20 cellular contexts compared by ENCODE assay signal in genomic region chr9:133529457-133529856, GRCh38. TPM values are rescaled to one million over a fixed set of nuclear protein-coding genes. Genes with fewer than 3 reads are reported as not detected.
A peak's percentile ranks its signal among the peaks of the same experiment; 100 is the strongest.
DNase-seq lines count a peak whose midpoint lies in the region.
"Had no signal": no experiment of that assay in that cellular context is flagged by ENCODE, and none has a peak within 500 bp of the region (broad histone marks: within the 10 kb centered on the region; RNA-seq: fewer than 3 reads in every experiment).

No MANE protein-coding gene starts in this region.

- no peak overlapping the region for H3K9ac ChIP-seq in SK-N-MC (ENCODE audit: insufficient read length)
- no peak overlapping the region for H3K9ac ChIP-seq in skeletal muscle tissue (ENCODE audit: low read depth in 1 of 3, low read length in 3 of 3)

- H3K27ac ChIP-seq in SK-N-MC (0 out of 2 replicates have a peak overlapping the region, but pooled peaks have one; percentile 31), skeletal muscle tissue (ENCODE audit: low read depth, low read length) (peak overlapping the region; percentile 7)

- H3K27me3 ChIP-seq in skeletal muscle tissue (ENCODE audit: control insufficient read depth in 3 of 3, insufficient read depth in 3 of 3, low read length in 3 of 3), result peaks cover 12 to 75% (median 17%) of the 10 kb centered on the region in 3 donors

- peak; percentile 58 for DNase-seq in ELF-1 (ENCODE audit: low read depth, low spot score)
- no peak for DNase-seq in SK-N-MC (ENCODE audit: low read depth, low spot score)
- peak; percentile 46 for DNase-seq in myocyte (ENCODE audit: low read depth)
- no peak for DNase-seq in stimulated activated CD4-positive, alpha-beta T cell treated with anti-CD3 and anti-CD28 coated beads, Interleukin-2, amount 100 ng/mL, for 48 hours
- no peak for DNase-seq in H4 (ENCODE audit: low spot score)
- no peak for DNase-seq in NCI-H1436 treated with DMSO at 0.1 percent for 48 hours (lab: John Stamatoyannopoulos, UW)
- DNase-seq: C1 segment of cervical spinal cord; Caco-2; CD8-positive, alpha-beta T cell; DMS79; H7; KBM-7; MV-4-11; NCI-H446; NCI-H526 treated with DMSO at 0.1 percent for 48 hours; T-cell had no signal

- H3K9me3 ChIP-seq in SK-N-MC (ENCODE audit: low read depth, low read length) (no peaks in the 10 kb centered on the region), skeletal muscle tissue (ENCODE audit: control insufficient read depth in 3 of 3, low read length in 3 of 3) (no peaks in the 10 kb centered on the region)
- H3K9me3 ChIP-seq: Caco-2 had no signal

- H3K36me3 ChIP-seq in SK-N-MC (ENCODE audit: insufficient read depth, low read length) (no peaks in the 10 kb centered on the region), skeletal muscle tissue (ENCODE audit: control insufficient read depth in 3 of 3, insufficient read depth in 3 of 3, low read length in 3 of 3) (no peaks in the 10 kb centered on the region)

- peaks cover 45 to 49% (median 48%) of the 10 kb centered on the region in 3 donors for H3K4me1 ChIP-seq in skeletal muscle tissue (ENCODE audit: control insufficient read depth in 3 of 3, insufficient read depth in 3 of 3, low read length in 3 of 3)

- no peak overlapping the region for H3K4me3 ChIP-seq in SK-N-MC
- no peak overlapping the region for H3K4me3 ChIP-seq in skeletal muscle tissue (ENCODE audit: low read length in 3 of 3)

RNA-seq across cellular contexts. Expression of gene MYMK, which starts 4.7 kb away (rescaled TPM):
- total RNA-seq in myocyte, result 441 and 664 TPM in 2 replicates
- polyA plus RNA-seq in myocyte (2012), result 438 TPM
- total RNA-seq in skeletal muscle tissue, result 8.9 TPM
- total RNA-seq in H4 (2014; rRNA removed; shearing (Covaris generic)), result not detected in 2 replicates
- total RNA-seq: Caco-2; CD8-positive, alpha-beta T cell; H7; MCF 10A; T-cell had no signal
- polyA plus RNA-seq: AG04450 had no signal

RNA-seq across cellular contexts. Expression of gene ADAMTSL2, which starts 5.0 kb away (rescaled TPM):
- total RNA-seq in myocyte (4.7 and 8.1 TPM in 2 replicates), skeletal muscle tissue (4.7 TPM)
- polyA plus RNA-seq in myocyte (2012), result 8.8 TPM
- total RNA-seq in H4 (2014; rRNA removed; shearing (Covaris generic)), result not detected in 2 replicates
- total RNA-seq: LHCN-M2, MCF 10A had no signal
- polyA plus RNA-seq: AG04450 had no signal

RNA-seq across cellular contexts. Expression of gene SLC2A6, which starts 50.6 kb away (rescaled TPM):
- total RNA-seq in myocyte (16.0 and 16.9 TPM in 2 replicates), skeletal muscle tissue (0.52 TPM)
- polyA plus RNA-seq in myocyte (2012), result 11.5 TPM
- total RNA-seq in H4 (2014; rRNA removed; shearing (Covaris generic)), result 4.0 and 5.1 TPM in 2 replicates

Comparison
In these comparisons a context has a peak if more than half of its experiments do, and no peak if none do; other contexts are left out.
1. DNase-seq: peak in ELF-1 (single experiment) and myocyte (single experiment); none in SK-N-MC (single experiment), stimulated activated CD4-positive, alpha-beta T cell treated with anti-CD3 and anti-CD28 coated beads, Interleukin-2, amount 100 ng/mL, for 48 hours (0 of 2), H4 (single experiment) and NCI-H1436 treated with DMSO at 0.1 percent for 48 hours (single experiment).
2. RNA of gene MYMK, which starts 4.7 kb away (total RNA-seq): 441 to 664 TPM in myocyte; 8.9 TPM in skeletal muscle tissue (single experiment) and not detected in H4; every median in the first group is over 10 times any median in the second.